ENCODE assay signal across 17 cellular contexts in genomic region chr6:139311826-139312225, GRCh38. TPM values are rescaled to one million over a fixed set of nuclear protein-coding genes. Genes with fewer than 3 reads are reported as not detected.
DNase-seq lines count a peak whose midpoint lies in the region; ATAC-seq and TF ChIP-seq lines count a peak whose summit lies in the region.
"Had no signal": no experiment of that assay in that cellular context is flagged by ENCODE, and none has a peak within 500 bp of the region (broad histone marks: within the 10 kb centered on the region; RNA-seq: fewer than 3 reads in every experiment).

No MANE protein-coding gene starts in this region.

- H3K9ac ChIP-seq in OCI-LY1 (ENCODE audit: low read length) = no peak overlapping the region; the same call in 1 of the 2 replicates

- WGBS in heart right ventricle, 2 donors = 90 to 96% methylated on average over 2 of the region's 2 CpGs

- H3K79me2 ChIP-seq in OCI-LY1 (ENCODE audit: insufficient read depth, low read length) = no peaks in the 10 kb centered on the region
- H3K79me2 ChIP-seq in osteoblast (ENCODE audit: insufficient read depth, low read length) = no peaks in the 10 kb centered on the region

- H3K4me3 ChIP-seq in OCI-LY1 (ENCODE audit: low read depth, low read length, poor library complexity, severe bottlenecking) (no peak overlapping the region), epithelial cell of esophagus (ENCODE audit: low read length) (no peak overlapping the region), osteoblast (ENCODE audit: insufficient read depth, low read length) (no peak overlapping the region), heart right ventricle (no peak overlapping the region)
- H3K4me3 ChIP-seq: SJCRH30 had no signal

- no peak overlapping the region for H3K27ac ChIP-seq in OCI-LY1 (ENCODE audit: low read depth, low read length, poor library complexity, severe bottlenecking)
- H3K27ac ChIP-seq in osteoblast (ENCODE audit: low read depth, low read length) = no peak overlapping the region
- no peak overlapping the region for H3K27ac ChIP-seq in heart right ventricle
- H3K27ac ChIP-seq: SJCRH30 had no signal

- H3K4me2 ChIP-seq in OCI-LY1 (ENCODE audit: low read length) (peak overlapping the region; percentile 30; the same call in 1 of the 2 replicates), osteoblast (ENCODE audit: insufficient read depth, low read length) (no peak overlapping the region)

- H3K27me3 ChIP-seq in OCI-LY1 (ENCODE audit: insufficient read depth, low read length) = no peaks in the 10 kb centered on the region
- H3K27me3 ChIP-seq in osteoblast (ENCODE audit: insufficient read depth, low read length) = no peaks in the 10 kb centered on the region
- H3K27me3 ChIP-seq in heart right ventricle = no peaks in the 10 kb centered on the region
- H3K27me3 ChIP-seq: SJCRH30 had no signal

- TF ChIP-seq CTCF in OCI-LY1 (IDR thresholded peaks at IDR 0.05; ENCODE audit: low read length) = no peak
- no peak for TF ChIP-seq CTCF in epithelial cell of esophagus (IDR thresholded peaks at IDR 0.05; ENCODE audit: insufficient read depth, low read depth, low read length, missing control alignments)
- TF ChIP-seq CTCF in osteoblast (IDR thresholded peaks at IDR 0.05; ENCODE audit: extremely low read depth, low read depth, low read length) = no peak
- TF ChIP-seq CTCF in heart right ventricle (IDR thresholded peaks at IDR 0.05) = no peak

- no peaks in the 10 kb centered on the region for H3K9me3 ChIP-seq in OCI-LY1 (ENCODE audit: low read length)
- H3K9me3 ChIP-seq in osteoblast (ENCODE audit: low read depth, low read length) = no peaks in the 10 kb centered on the region
- H3K9me3 ChIP-seq in heart right ventricle = no peaks in the 10 kb centered on the region
- H3K9me3 ChIP-seq: SJCRH30 had no signal

- H3K9me2 ChIP-seq in OCI-LY1 (ENCODE audit: low read depth, low read length) = no peaks in the 10 kb centered on the region

- H2AFZ ChIP-seq in OCI-LY1 (ENCODE audit: low read length) = peak overlapping the region; percentile 6; the same call in 1 of the 2 replicates
- H2AFZ ChIP-seq in osteoblast (ENCODE audit: low read length) = peak overlapping the region; percentile 13

- intact Hi-C loops in heart right ventricle (cut with DNase I) = no loop called here

- no peak overlapping the region for H3K4me3 Mint-ChIP-seq in activated T-cell treated with anti-CD3 and anti-CD28 coated beads, Interleukin-2, amount 50 U/mL, for 72 hours
- H3K4me3 Mint-ChIP-seq: CD4-positive, CD25-positive, alpha-beta regulatory T cell had no signal

- no peaks in the 10 kb centered on the region for H3K27me3 Mint-ChIP-seq in activated T-cell treated with anti-CD3 and anti-CD28 coated beads, Interleukin-2, amount 50 U/mL, for 72 hours (ENCODE audit: low read depth)
- H3K27me3 Mint-ChIP-seq: CD4-positive, CD25-positive, alpha-beta regulatory T cell had no signal

- peaks cover 31% of the 10 kb centered on the region for H3K4me1 ChIP-seq in OCI-LY1 (ENCODE audit: insufficient read depth, low read length, severe bottlenecking)
- H3K4me1 ChIP-seq in osteoblast (ENCODE audit: insufficient read depth, low read length) = peaks cover 14% of the 10 kb centered on the region
- H3K4me1 ChIP-seq in heart right ventricle = peaks cover 0 to 23% (median 0%) of the 10 kb centered on the region in 9 donors
- H3K4me1 ChIP-seq: SJCRH30 had no signal

- no peak overlapping the region for H3K27ac Mint-ChIP-seq in activated T-cell treated with anti-CD3 and anti-CD28 coated beads, Interleukin-2, amount 50 U/mL, for 72 hours

- DNase-seq in HT1080 (ENCODE audit: low read depth) (peak; percentile 25), epithelial cell of esophagus (ENCODE audit: low read depth) (peak; percentile 28), osteoblast (ENCODE audit: insufficient read length, low spot score, missing footprints) (no peak), heart right ventricle (no peak), NCI-H524 treated with DMSO at 0.1 percent for 48 hours (lab: John Stamatoyannopoulos, UW) (no peak)
- no peak for DNase-seq in activated T-cell treated with anti-CD3 and anti-CD28 coated beads, Interleukin-2, amount 50 U/mL, for 72 hours
- no peak for DNase-seq in stimulated activated CD4-positive, alpha-beta T cell treated with anti-CD3 and anti-CD28 coated beads, Interleukin-4, amount 100 ng/mL, for 4 hours
- DNase-seq: ACHN; CD4-positive, CD25-positive, alpha-beta regulatory T cell; NCI-H1417 treated with DMSO at 0.1 percent for 48 hours; NCI-H1930; NCI-H2171; NCI-H446 treated with DMSO at 0.1 percent for 48 hours; NCI-H748 treated with DMSO at 0.1 percent for 48 hours; PC-3; SJCRH30 had no signal

- ATAC-seq in heart right ventricle = no peak
- no peak for ATAC-seq in activated T-cell treated with anti-CD3 and anti-CD28 coated beads, Interleukin-2, amount 50 U/mL, for 72 hours (replicated peaks in 1 of 2)
- ATAC-seq: PC-3 had no signal

- H4K20me1 ChIP-seq in OCI-LY1 (ENCODE audit: insufficient read depth, low read length) (no peaks in the 10 kb centered on the region), osteoblast (ENCODE audit: insufficient read depth, low read length) (no peaks in the 10 kb centered on the region)

- H3F3A ChIP-seq in OCI-LY1 (ENCODE audit: insufficient read depth, low read length) = no peaks in the 10 kb centered on the region

- H3K36me3 ChIP-seq in OCI-LY1 (ENCODE audit: insufficient read depth, low read length) (no peaks in the 10 kb centered on the region), osteoblast (ENCODE audit: insufficient read depth, low read length) (no peaks in the 10 kb centered on the region), heart right ventricle (no peaks in the 10 kb centered on the region)
- H3K36me3 ChIP-seq: SJCRH30 had no signal

- H3K36me3 Mint-ChIP-seq in activated T-cell treated with anti-CD3 and anti-CD28 coated beads, Interleukin-2, amount 50 U/mL, for 72 hours (ENCODE audit: insufficient read depth in 2 of 2) = peaks cover 0 to 2% of the 10 kb centered on the region in 2 donors
- H3K36me3 Mint-ChIP-seq: CD4-positive, CD25-positive, alpha-beta regulatory T cell had no signal

- peaks cover 25% of the 10 kb centered on the region for H3K4me1 Mint-ChIP-seq in activated T-cell treated with anti-CD3 and anti-CD28 coated beads, Interleukin-2, amount 50 U/mL, for 72 hours (ENCODE audit: low read depth)

- H3K9me3 Mint-ChIP-seq in activated T-cell treated with anti-CD3 and anti-CD28 coated beads, Interleukin-2, amount 50 U/mL, for 72 hours = no peaks in the 10 kb centered on the region
- H3K9me3 Mint-ChIP-seq: CD4-positive, CD25-positive, alpha-beta regulatory T cell had no signal

RNA-seq across cellular contexts. Expression of gene TXLNB, which starts 20.0 kb away (rescaled TPM):
- 0.07 and 0.40 TPM in 2 replicates for total RNA-seq in HT1080 (2014; rRNA removed; shearing (Covaris generic))
- 0.05 and 0.06 TPM in 2 replicates for polyA plus RNA-seq in HT1080 (2015; cell fraction: cytosol; rRNA removed)
- 0.24 and 0.29 TPM in 2 replicates for polyA plus RNA-seq in HT1080 (2015; cell fraction: nucleus; rRNA removed)
- total RNA-seq in osteoblast = 0.59 and 1.8 TPM in 2 replicates
- 100 to 1,000 TPM in 9 of 10 donors, 10 to 100 TPM in 1; 93.3 to 156 (median 140) TPM for total RNA-seq in heart right ventricle
- polyA plus RNA-seq in heart right ventricle = 10 to 100 TPM in 1 of 2 donors, 1 to 10 TPM in 1; 6.2 to 35.0 TPM
- under 1 TPM; 0.19 to 0.22 TPM for total RNA-seq in activated T-cell treated with anti-CD3 and anti-CD28 coated beads, Interleukin-2, amount 50 U/mL, for 72 hours

Comparison
In these comparisons a context has a peak if more than half of its experiments do, and no peak if none do; other contexts are left out.
1. DNase-seq: peak in HT1080 (single experiment) and epithelial cell of esophagus (single experiment); none in osteoblast (single experiment), heart right ventricle (0 of 2), NCI-H524 treated with DMSO at 0.1 percent for 48 hours (single experiment), activated T-cell treated with anti-CD3 and anti-CD28 coated beads, Interleukin-2, amount 50 U/mL, for 72 hours (0 of 2) and stimulated activated CD4-positive, alpha-beta T cell treated with anti-CD3 and anti-CD28 coated beads, Interleukin-4, amount 100 ng/mL, for 4 hours (0 of 2).
2. RNA of gene TXLNB, which starts 20.0 kb away (total RNA-seq): 93.3 to 156 TPM in heart right ventricle; 0.59 to 1.8 TPM in osteoblast, 0.07 to 0.40 TPM in HT1080 and 0.19 to 0.22 TPM in activated T-cell treated with anti-CD3 and anti-CD28 coated beads, Interleukin-2, amount 50 U/mL, for 72 hours; every median in the first group is over 10 times any median in the second.